ENCODE assay signal across 22 cellular contexts in genomic region chr12:131045705-131046460, GRCh38.
DNase-seq lines count a peak whose midpoint lies in the region; ATAC-seq and TF ChIP-seq lines count a peak whose summit lies in the region.
"Had no signal": no experiment of that assay in that cellular context is flagged by ENCODE, and none has a peak within 500 bp of the region (broad histone marks: within the 10 kb centered on the region; RNA-seq: fewer than 3 reads in every experiment).

No MANE protein-coding gene starts in this region.

- intact Hi-C loops in CD14-positive monocyte (cut with micrococcal nuclease) (no loop called here), lower lobe of right lung (cut with DNase I) (no loop called here), spleen (cut with DNase I; ENCODE audit: low total_unique reads) (no loop called here), Right ventricle myocardium superior (cut with DNase I) (no loop called here)

- peaks cover 3 to 7% (median 6%) of the 10 kb centered on the region in 3 donors for H3K27me3 Mint-ChIP-seq in CD14-positive monocyte (ENCODE audit: low read depth in 3 of 3)
- no peaks in the 10 kb centered on the region for H3K27me3 Mint-ChIP-seq in WTC11 (ENCODE audit: low read depth)

- POLR2A ChIA-PET in WTC11 (lab: Charles Lee), result no interaction called here
- POLR2A ChIA-PET in RWPE1 (lab: Yijun Ruan, JAX; ENCODE audit: low non-redundant PET), result no interaction called here

- no peak for ATAC-seq in WTC11
- no peak for ATAC-seq in lower lobe of right lung
- no peak for ATAC-seq in Right ventricle myocardium superior (ENCODE audit: poor library complexity)
- no peak for ATAC-seq in HG02885 (IDR thresholded peaks at IDR 0.05; ENCODE audit: poor library complexity, unreplicated experiment)
- ATAC-seq: HCT116 had no signal

- CTCF ChIA-PET in WTC11 (lab: Charles Lee), result no interaction called here
- CTCF ChIA-PET in RWPE1 (lab: Yijun Ruan, JAX), result no interaction called here

- H3K27me3 ChIP-seq in lower lobe of right lung (ENCODE audit: low read depth) (no peaks in the 10 kb centered on the region), spleen (replicated peaks in 1 of 7) (peaks cover 0 to 25% (median 0%) of the 10 kb centered on the region in 7 donors)

- H3K9me3 Mint-ChIP-seq in CD14-positive monocyte (peaks cover 0 to 3% (median 2%) of the 10 kb centered on the region in 7 donors), WTC11 (no peaks in the 10 kb centered on the region)
- H3K9me3 Mint-ChIP-seq: IgD-negative memory B cell had no signal

- H3K36me3 Mint-ChIP-seq in CD14-positive monocyte (no peaks in the 10 kb centered on the region), WTC11 (no peaks in the 10 kb centered on the region)
- H3K36me3 Mint-ChIP-seq: CD4-positive, CD25-positive, alpha-beta regulatory T cell; IgD-negative memory B cell had no signal

- peak; percentile 30 for DNase-seq in CD14-positive monocyte (ENCODE audit: low spot score)
- DNase-seq in WTC11 (ENCODE audit: low spot score), result no peak
- peak; percentile 14 for DNase-seq in lower lobe of right lung
- peak; percentile 67 for DNase-seq in spleen
- no peak for DNase-seq in NCI-H226
- no peak for DNase-seq in Right ventricle myocardium superior
- no peak for DNase-seq in RWPE1 (ENCODE audit: low spot score)
- DNase-seq: AML-193, DMS79 treated with DMSO at 0.1 percent for 48 hours, GOT3, Karpas-422, NCI-H1092, NCI-H1436, NCI-H187 treated with DMSO at 0.1 percent for 48 hours, NCI-H2107, NCI-H510A, PC-9, RPMI8226 had no signal

- H3K9me3 ChIP-seq in lower lobe of right lung, result no peaks in the 10 kb centered on the region
- no peaks in the 10 kb centered on the region for H3K9me3 ChIP-seq in spleen

- peaks cover 17% of the 10 kb centered on the region for H3K4me1 Mint-ChIP-seq in CD14-positive monocyte
- no peaks in the 10 kb centered on the region for H3K4me1 Mint-ChIP-seq in WTC11
- H3K4me1 Mint-ChIP-seq: CD4-positive, CD25-positive, alpha-beta regulatory T cell had no signal

- no peak overlapping the region for H3K4me3 Mint-ChIP-seq in CD14-positive monocyte
- H3K4me3 Mint-ChIP-seq in WTC11, result no peak overlapping the region
- H3K4me3 Mint-ChIP-seq: CD4-positive, CD25-positive, alpha-beta regulatory T cell; IgD-negative memory B cell had no signal

- 91 to 97% (median 94%) methylated on average over 12 to 13 of the region's 13 CpGs for WGBS in spleen, 5 donors

- TF ChIP-seq CTCF in CD14-positive monocyte (IDR thresholded peaks at IDR 0.05), result no peak
- no peak for TF ChIP-seq CTCF in WTC11 (IDR thresholded peaks at IDR 0.05)
- no peak for TF ChIP-seq CTCF in lower lobe of right lung (IDR thresholded peaks at IDR 0.05)
- TF ChIP-seq CTCF in spleen (IDR thresholded peaks at IDR 0.05 in 8 of 11, conservative IDR thresholded peaks at IDR 0.05 in 3 of 11), result no peak
- no peak for TF ChIP-seq CTCF in RWPE1 (conservative IDR thresholded peaks at IDR 0.05; ENCODE audit: low read depth)

- H3K4me1 ChIP-seq in lower lobe of right lung (no peaks in the 10 kb centered on the region), spleen (no peaks in the 10 kb centered on the region)

- peak overlapping the region in 2 of 7 donors; percentile 58 to 69 for H3K27ac Mint-ChIP-seq in CD14-positive monocyte
- no peak overlapping the region for H3K27ac Mint-ChIP-seq in WTC11
- H3K27ac Mint-ChIP-seq: CD4-positive, CD25-positive, alpha-beta regulatory T cell; IgD-negative memory B cell had no signal

- TF ChIP-seq POLR2A in spleen (IDR thresholded peaks at IDR 0.05), result no peak

- no peak overlapping the region for H3K4me3 ChIP-seq in lower lobe of right lung
- no peak overlapping the region for H3K4me3 ChIP-seq in spleen
- H3K4me3 ChIP-seq: PC-9 had no signal

- H3K36me3 ChIP-seq in lower lobe of right lung (peaks cover 11% of the 10 kb centered on the region), spleen (no peaks in the 10 kb centered on the region)

- H3K27ac ChIP-seq in lower lobe of right lung (no peak overlapping the region), spleen (no peak overlapping the region), RWPE1 (no peak overlapping the region)
- H3K27ac ChIP-seq: PC-9 had no signal

TF ChIP-seq in WTC11, 78 proteins besides CTCF, POLR2A, EP300 and RAD21:
- TF ChIP-seq ZNF138 (CRISPR knock-in tag; conservative IDR thresholded peaks at IDR 0.05) (no peak), ELF4 (CRISPR knock-in tag; IDR thresholded peaks at IDR 0.05; ENCODE audit: low read depth) (no peak), ZNF263 (CRISPR knock-in tag; IDR thresholded peaks at IDR 0.05; ENCODE audit: low read depth) (peak; percentile 82; the same call in 1 of the 2 replicates), SMAD4 (CRISPR knock-in tag; IDR thresholded peaks at IDR 0.05) (no peak)
TF ChIP-seq in WTC11: peak in this region for 1.

Comparison
In these comparisons a context has a peak if more than half of its experiments do, and no peak if none do; other contexts are left out.
1. DNase-seq: peak in CD14-positive monocyte (single experiment), lower lobe of right lung (single experiment) and spleen (single experiment); none in WTC11 (single experiment), NCI-H226 (single experiment), Right ventricle myocardium superior (single experiment) and RWPE1 (single experiment).